ENCODE assay signal across 36 cellular contexts in genomic region chr2:209637293-209637692, GRCh38.
"Had no signal": no experiment of that assay in that cellular context is flagged by ENCODE, and none has a peak within 500 bp of the region (broad histone marks: within the 10 kb centered on the region; RNA-seq: fewer than 3 reads in every experiment).

No MANE protein-coding gene starts in this region.

- H3K27ac ChIP-seq: adrenal gland, ascending aorta, cardiac muscle cell, VCaP had no signal

- ATAC-seq: activated CD8-positive, alpha-beta T cell treated with anti-CD3 and anti-CD28 coated beads for 36 hours; activated T-cell treated with anti-CD3 and anti-CD28 coated beads, Interleukin-2, amount 50 U/mL, for 4 hours; activated T-cell treated with anti-CD3 and anti-CD28 coated beads, Interleukin-2, amount 50 U/mL, for 72 hours; activated T-helper 17 cell treated with anti-CD3 and anti-CD28 coated beads, Interleukin-2, amount 50 U/mL, for 72 hours had no signal

- H3K4me1 ChIP-seq: adrenal gland, ascending aorta had no signal

- H3K4me3 ChIP-seq: adrenal gland, ascending aorta, cardiac muscle cell had no signal

- DNase-seq: activated B cell treated with CpG ODN at 0.5 μM for 24 hours; activated CD4-positive, alpha-beta memory T cell treated with anti-CD3 and anti-CD28 coated beads for 36 hours; activated CD4-positive, alpha-beta T cell treated with anti-CD3 and anti-CD28 coated beads for 4 hours; activated CD4-positive, alpha-beta T cell treated with anti-CD3 and anti-CD28 coated beads, Interleukin-2, amount 10 ng/mL, durations not matched to agents 24 days and 14 days; activated CD4-positive, alpha-beta T cell treated with anti-CD3 and anti-CD28 coated beads, Interleukin-2, amount 50 U/mL, for 1 hour; activated CD4-positive, alpha-beta T cell treated with anti-CD3 and anti-CD28 coated beads, Interleukin-2, amount 50 U/mL, for 4 hours; activated CD4-positive, CD25-positive, alpha-beta regulatory T cell treated with anti-CD3 and anti-CD28 coated beads, Interleukin-2, amount 50 U/mL, for 72 hours; activated CD8-positive, alpha-beta memory T cell treated with anti-CD3 and anti-CD28 coated beads, Interleukin-2, amount 50 U/mL, for 4 hours; activated CD8-positive, alpha-beta T cell treated with anti-CD3 and anti-CD28 coated beads for 36 hours; activated effector memory CD4-positive, alpha-beta T cell treated with anti-CD3 and anti-CD28 coated beads, Interleukin-2, amount 50 U/mL, for 16 hours; activated gamma-delta T cell treated with Interleukin-2 at 50 U/mL for 16 hours; activated naive CD4-positive, alpha-beta T cell; activated naive CD4-positive, alpha-beta T cell treated with anti-CD3 and anti-CD28 coated beads for 36 hours; activated naive CD4-positive, alpha-beta T cell treated with anti-CD3 and anti-CD28 coated beads, Interleukin-2, amount 50 U/mL, for 16 hours; activated naive CD8-positive, alpha-beta T cell treated with anti-CD3 and anti-CD28 coated beads for 36 hours; activated T-cell treated with anti-CD3 and anti-CD28 coated beads for 4 hours; activated T-cell treated with anti-CD3 and anti-CD28 coated beads, Interleukin-2, amount 50 U/mL, for 1 hour; activated T-cell treated with anti-CD3 and anti-CD28 coated beads, Interleukin-2, amount 50 U/mL, for 4 hours; activated T-cell treated with anti-CD3 and anti-CD28 coated beads, Interleukin-2, amount 50 U/mL, for 72 hours; adrenal gland; amniotic stem cell; caudate nucleus; cerebellar nuclear complex; T-helper 1 cell; T-helper 2 cell; T-helper 9 cell had no signal

- H3K27me3 ChIP-seq: adrenal gland, ascending aorta, cardiac muscle cell had no signal

- H3K4me1 Mint-ChIP-seq: activated B cell treated with CpG ODN at 0.5 μM for 24 hours; activated CD4-positive, alpha-beta T cell treated with anti-CD3 and anti-CD28 coated beads, Interleukin-2, amount 10 ng/mL, durations not matched to agents 24 days and 14 days; activated naive CD8-positive, alpha-beta T cell treated with anti-CD3 and anti-CD28 coated beads for 36 hours; activated T-helper 17 cell treated with anti-CD3 and anti-CD28 coated beads, Interleukin-2, amount 50 U/mL, for 72 hours; central memory CD8-positive, alpha-beta T cell had no signal

- H3K4me3 Mint-ChIP-seq: activated B cell treated with CpG ODN at 0.5 μM for 24 hours; activated CD4-positive, alpha-beta memory T cell treated with anti-CD3 and anti-CD28 coated beads for 36 hours; activated CD4-positive, alpha-beta T cell treated with anti-CD3 and anti-CD28 coated beads, Interleukin-2, amount 10 ng/mL, durations not matched to agents 24 days and 14 days; activated CD8-positive, alpha-beta T cell treated with anti-CD3 and anti-CD28 coated beads for 36 hours; activated naive CD4-positive, alpha-beta T cell treated with anti-CD3 and anti-CD28 coated beads for 36 hours; activated naive CD8-positive, alpha-beta T cell treated with anti-CD3 and anti-CD28 coated beads for 36 hours; activated T-cell treated with anti-CD3 and anti-CD28 coated beads, Interleukin-2, amount 50 U/mL, for 4 hours; activated T-cell treated with anti-CD3 and anti-CD28 coated beads, Interleukin-2, amount 50 U/mL, for 72 hours; activated T-helper 1 cell treated with anti-CD3 and anti-CD28 coated beads, Interleukin-12 subunit alpha, Interleukin-12 subunit beta, Interleukin-2, Interleukin-4 antibody, amounts not matched to agents 30 ng/mL and 10 ng/mL and 1 ng/mL, durations not matched to agents 14 hours and 24 hours and 36 hours; activated T-helper 17 cell treated with anti-CD3 and anti-CD28 coated beads, Interleukin-2, amount 50 U/mL, for 72 hours; brain; central memory CD8-positive, alpha-beta T cell; T-helper 1 cell treated with Interleukin-12 subunit alpha and Interleukin-12 subunit beta and Interleukin-4 antibody, amounts not matched to agents 30 μg/mL and 1 μg/mL, for 36 hours; T-helper 2 cell treated with Interferon-gamma antibody and Interleukin-4, amounts not matched to agents 5 μg/mL and 100 μg/mL, for 36 hours had no signal

- H3K36me3 Mint-ChIP-seq: activated CD4-positive, alpha-beta memory T cell treated with anti-CD3 and anti-CD28 coated beads for 36 hours; activated naive CD4-positive, alpha-beta T cell treated with anti-CD3 and anti-CD28 coated beads, Interleukin-2, amount 50 U/mL, for 72 hours; activated naive CD8-positive, alpha-beta T cell treated with anti-CD3 and anti-CD28 coated beads for 36 hours had no signal

- H3K9me3 Mint-ChIP-seq: activated B cell treated with CpG ODN at 0.5 μM for 24 hours; activated CD4-positive, alpha-beta memory T cell treated with anti-CD3 and anti-CD28 coated beads for 36 hours; activated CD4-positive, alpha-beta T cell treated with anti-CD3 and anti-CD28 coated beads, Interleukin-2, amount 10 ng/mL, durations not matched to agents 24 days and 14 days; activated naive CD8-positive, alpha-beta T cell treated with anti-CD3 and anti-CD28 coated beads for 36 hours; activated T-cell treated with anti-CD3 and anti-CD28 coated beads, Interleukin-2, amount 50 U/mL, for 4 hours; activated T-helper 1 cell treated with anti-CD3 and anti-CD28 coated beads, Interleukin-12 subunit alpha, Interleukin-12 subunit beta, Interleukin-2, Interleukin-4 antibody, amounts not matched to agents 30 ng/mL and 10 ng/mL and 1 ng/mL, durations not matched to agents 14 hours and 24 hours and 36 hours; activated T-helper 17 cell treated with anti-CD3 and anti-CD28 coated beads, Interleukin-2, amount 50 U/mL, for 72 hours; brain; central memory CD8-positive, alpha-beta T cell; T-helper 1 cell treated with Interleukin-12 subunit alpha and Interleukin-12 subunit beta and Interleukin-4 antibody, amounts not matched to agents 30 μg/mL and 1 μg/mL, for 36 hours; T-helper 2 cell treated with Interferon-gamma antibody and Interleukin-4, amounts not matched to agents 5 μg/mL and 100 μg/mL, for 36 hours had no signal

- H3K9me3 ChIP-seq: adrenal gland, ascending aorta had no signal

- H3K36me3 ChIP-seq: adrenal gland, ascending aorta, cardiac muscle cell had no signal

- H3K27me3 Mint-ChIP-seq: activated B cell treated with CpG ODN at 0.5 μM for 24 hours; activated CD4-positive, alpha-beta memory T cell treated with anti-CD3 and anti-CD28 coated beads for 36 hours; activated CD4-positive, alpha-beta T cell treated with anti-CD3 and anti-CD28 coated beads, Interleukin-2, amount 10 ng/mL, durations not matched to agents 24 days and 14 days; brain; central memory CD8-positive, alpha-beta T cell had no signal

- H3K27ac Mint-ChIP-seq: activated B cell treated with CpG ODN at 0.5 μM for 24 hours; activated CD4-positive, alpha-beta memory T cell treated with anti-CD3 and anti-CD28 coated beads for 36 hours; activated CD4-positive, alpha-beta T cell treated with anti-CD3 and anti-CD28 coated beads, Interleukin-2, amount 10 ng/mL, durations not matched to agents 24 days and 14 days; activated CD8-positive, alpha-beta T cell treated with anti-CD3 and anti-CD28 coated beads for 36 hours; activated naive CD4-positive, alpha-beta T cell treated with anti-CD3 and anti-CD28 coated beads for 36 hours; activated naive CD4-positive, alpha-beta T cell treated with anti-CD3 and anti-CD28 coated beads, Interleukin-2, amount 50 U/mL, for 72 hours; activated naive CD8-positive, alpha-beta T cell treated with anti-CD3 and anti-CD28 coated beads for 36 hours; activated T-cell treated with anti-CD3 and anti-CD28 coated beads, Interleukin-2, amount 50 U/mL, for 72 hours; activated T-helper 1 cell treated with anti-CD3 and anti-CD28 coated beads, Interleukin-12 subunit alpha, Interleukin-12 subunit beta, Interleukin-2, Interleukin-4 antibody, amounts not matched to agents 30 ng/mL and 10 ng/mL and 1 ng/mL, durations not matched to agents 14 hours and 24 hours and 36 hours; activated T-helper 17 cell treated with anti-CD3 and anti-CD28 coated beads, Interleukin-2, amount 50 U/mL, for 72 hours; T-helper 1 cell treated with Interleukin-12 subunit alpha and Interleukin-12 subunit beta and Interleukin-4 antibody, amounts not matched to agents 30 μg/mL and 1 μg/mL, for 36 hours; T-helper 2 cell treated with Interferon-gamma antibody and Interleukin-4, amounts not matched to agents 5 μg/mL and 100 μg/mL, for 36 hours had no signal
